Comparison of ENCODE assay signal across 7 cellular contexts in the genomic region with DNA sequence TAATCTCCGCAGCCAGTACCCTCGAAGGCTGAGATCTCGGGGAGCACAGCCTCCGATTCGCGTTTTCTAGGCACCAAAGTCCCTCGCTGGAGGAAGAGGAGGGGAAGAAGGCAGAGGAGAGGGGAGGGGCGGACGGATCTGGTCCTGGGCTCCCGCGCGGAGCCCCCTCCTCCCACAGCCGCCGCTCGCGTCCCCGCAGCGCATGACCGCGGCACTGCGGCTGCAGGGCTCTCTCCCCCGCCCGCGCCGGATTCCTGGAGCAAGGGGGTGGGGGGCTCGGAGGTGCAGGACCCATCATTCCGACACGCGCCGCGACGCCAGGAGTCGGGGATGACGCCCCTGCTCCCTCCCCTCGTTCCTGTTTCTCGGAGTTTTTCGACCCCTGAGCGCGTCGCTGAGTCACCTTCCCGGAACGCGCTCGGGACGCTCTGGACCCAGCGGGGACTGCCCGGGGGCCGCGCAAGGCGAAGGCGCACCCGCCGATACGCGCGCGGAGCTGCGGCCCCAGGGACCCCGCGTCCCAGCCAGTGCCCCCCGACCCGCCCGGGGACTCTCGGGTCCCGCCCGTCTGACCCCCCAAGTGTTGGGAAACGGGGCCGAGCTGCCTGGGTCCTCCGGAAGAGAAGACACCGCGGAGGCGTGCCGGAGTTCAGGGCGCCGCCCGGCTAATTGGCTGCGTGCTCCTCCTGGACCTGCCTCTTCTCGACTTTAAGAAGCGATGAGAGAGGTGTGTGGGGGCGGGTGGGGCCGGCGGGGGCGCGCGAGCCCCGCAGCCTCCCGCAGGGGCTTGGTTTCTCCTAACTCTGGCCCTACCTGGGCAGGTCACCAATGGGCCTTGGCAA. TPM values are rescaled to one million over a fixed set of nuclear protein-coding genes. Genes with fewer than 3 reads are reported as not detected.
DNase-seq lines count a peak whose midpoint lies in the region; ATAC-seq and TF ChIP-seq lines count a peak whose summit lies in the region.

No MANE protein-coding gene starts in this region.

- peaks cover 1% of the 10 kb centered on the region for H3K36me3 Mint-ChIP-seq in activated CD8-positive, alpha-beta memory T cell treated with anti-CD3 and anti-CD28 coated beads, Interleukin-2, amount 10 ng/mL, durations not matched to agents 7 days and 5 days
- H3K36me3 Mint-ChIP-seq in nephron progenitor cell (ENCODE audit: low read depth): no peaks in the 10 kb centered on the region

- H3K9me3 Mint-ChIP-seq in activated CD8-positive, alpha-beta memory T cell treated with anti-CD3 and anti-CD28 coated beads, Interleukin-2, amount 10 ng/mL, durations not matched to agents 7 days and 5 days (ENCODE audit: low read depth): no peaks in the 10 kb centered on the region
- H3K9me3 Mint-ChIP-seq in nephron progenitor cell: peaks cover 3% of the 10 kb centered on the region

- H3K27me3 ChIP-seq in MM.1S (replicated peaks; ENCODE audit: insufficient read depth, low read length): peaks cover 18% of the 10 kb centered on the region

- H3K79me2 ChIP-seq in MM.1S (ENCODE audit: low read length): no peaks in the 10 kb centered on the region

- peak; percentile 69 for DNase-seq in MM.1S
- DNase-seq in activated CD8-positive, alpha-beta memory T cell treated with anti-CD3 and anti-CD28 coated beads, Interleukin-2, amount 10 ng/mL, durations not matched to agents 7 days and 5 days: peak; percentile 87
- peak; percentile 74 for DNase-seq in nephron progenitor cell
- DNase-seq in substantia nigra (lab: John Stamatoyannopoulos, UW): peak in 3 of 49 donors; percentile 23 to 56 (median 38)
- DNase-seq in KG1 (lab: John Stamatoyannopoulos, UW): no peak

- peaks cover 10% of the 10 kb centered on the region for H3F3A ChIP-seq in MM.1S (ENCODE audit: insufficient read depth, low read length)

- peak overlapping the region; percentile 100 for H3K4me2 ChIP-seq in MM.1S (ENCODE audit: low read depth, low read length)

- H2AFZ ChIP-seq in MM.1S (ENCODE audit: low read length): peak overlapping the region; percentile 93

- H3K4me3 Mint-ChIP-seq in activated CD8-positive, alpha-beta memory T cell treated with anti-CD3 and anti-CD28 coated beads, Interleukin-2, amount 10 ng/mL, durations not matched to agents 7 days and 5 days: peak overlapping the region; percentile 81
- H3K4me3 Mint-ChIP-seq in nephron progenitor cell: peak overlapping the region; percentile 84

- H3K4me1 Mint-ChIP-seq in activated CD8-positive, alpha-beta memory T cell treated with anti-CD3 and anti-CD28 coated beads, Interleukin-2, amount 10 ng/mL, durations not matched to agents 7 days and 5 days: peaks cover 20% of the 10 kb centered on the region
- H3K4me1 Mint-ChIP-seq in nephron progenitor cell: peaks cover 33% of the 10 kb centered on the region

- CTCF ChIA-PET in activated CD8-positive, alpha-beta memory T cell treated with anti-CD3 and anti-CD28 coated beads, Interleukin-2, amount 10 ng/mL, durations not matched to agents 7 days and 5 days (lab: Charles Lee): interaction anchor here (0.6 to 11.1 kb wide), 7 partner anchors 13 to 110 kb away, joined by 3 to 158 read pairs (median 45); a partner anchor contains a TSS

- H4K20me1 ChIP-seq in MM.1S (ENCODE audit: insufficient read depth, low read length): no peaks in the 10 kb centered on the region

- H3K4me1 ChIP-seq in MM.1S (ENCODE audit: low read length): peaks cover 11% of the 10 kb centered on the region; the same call in 1 of the 2 replicates

- H3K27ac ChIP-seq in MM.1S (ENCODE audit: low read length) (peak overlapping the region; percentile 29; the same call in 1 of the 2 replicates), substantia nigra (ENCODE audit: low read depth, low read length, poor library complexity, severe bottlenecking) (peak overlapping the region; percentile 42)

- H3K36me3 ChIP-seq in MM.1S (replicated peaks; ENCODE audit: insufficient read depth, low read length): no peaks in the 10 kb centered on the region

- H3K9me3 ChIP-seq in MM.1S (replicated peaks; ENCODE audit: insufficient read depth, low read length): no peaks in the 10 kb centered on the region

- peak overlapping the region; percentile 89 for H3K27ac Mint-ChIP-seq in activated CD8-positive, alpha-beta memory T cell treated with anti-CD3 and anti-CD28 coated beads, Interleukin-2, amount 10 ng/mL, durations not matched to agents 7 days and 5 days
- H3K27ac Mint-ChIP-seq in nephron progenitor cell: no peak overlapping the region

- peak overlapping the region; percentile 59; the same call in 1 of the 2 replicates for H3K9ac ChIP-seq in MM.1S (ENCODE audit: low read length)

- no peaks in the 10 kb centered on the region for H3K27me3 Mint-ChIP-seq in activated CD8-positive, alpha-beta memory T cell treated with anti-CD3 and anti-CD28 coated beads, Interleukin-2, amount 10 ng/mL, durations not matched to agents 7 days and 5 days
- peaks cover 66% of the 10 kb centered on the region for H3K27me3 Mint-ChIP-seq in nephron progenitor cell (ENCODE audit: low read depth, poor library complexity)

- no peaks in the 10 kb centered on the region for H3K9me2 ChIP-seq in MM.1S (replicated peaks; ENCODE audit: insufficient read depth, low read length)

- H3K4me3 ChIP-seq in MM.1S (ENCODE audit: low read length): peak overlapping the region; percentile 69

- ATAC-seq in GM18502 (IDR thresholded peaks at IDR 0.05; ENCODE audit: poor library complexity, unreplicated experiment) (peak; percentile 21), esophagus mucosa (peak; percentile 50)
- ATAC-seq in activated CD8-positive, alpha-beta memory T cell treated with anti-CD3 and anti-CD28 coated beads, Interleukin-2, amount 10 ng/mL, durations not matched to agents 7 days and 5 days: peak; percentile 71

- TF ChIP-seq CTCF in MM.1S (IDR thresholded peaks at IDR 0.05; ENCODE audit: low read length) (no peak), nephron progenitor cell (IDR thresholded peaks at IDR 0.05) (no peak)

RNA-seq across cellular contexts. Expression of a gene that starts 1.4 kb away (rescaled TPM):
- 1 to 10 TPM; 5.4 to 8.4 TPM for total RNA-seq in activated CD8-positive, alpha-beta memory T cell treated with anti-CD3 and anti-CD28 coated beads, Interleukin-2, amount 10 ng/mL, durations not matched to agents 7 days and 5 days
- total RNA-seq in esophagus mucosa: 13.1 TPM

RNA-seq across cellular contexts. Expression of a gene that starts 29.3 kb away (rescaled TPM):
- total RNA-seq in activated CD8-positive, alpha-beta memory T cell treated with anti-CD3 and anti-CD28 coated beads, Interleukin-2, amount 10 ng/mL, durations not matched to agents 7 days and 5 days: 10 to 100 TPM; 63.9 to 64.7 TPM
- 42.0 TPM for total RNA-seq in esophagus mucosa

Comparison
In these comparisons a context has a peak if more than half of its experiments do, and no peak if none do; other contexts are left out.
1. ATAC-seq: peak in every context shown above with its lines; median percentile 71 in activated CD8-positive, alpha-beta memory T cell treated with anti-CD3 and anti-CD28 coated beads, Interleukin-2, amount 10 ng/mL, durations not matched to agents 7 days and 5 days; 50 in esophagus mucosa; 21 in GM18502.